ENCODE assay signal across 6 cellular contexts in genomic region chr11:92022499-92022898, GRCh38.
"Had no signal": no experiment of that assay in that cellular context is flagged by ENCODE, and none has a peak within 500 bp of the region (broad histone marks: within the 10 kb centered on the region; RNA-seq: fewer than 3 reads in every experiment).

No MANE protein-coding gene starts in this region.

- H3K27me3 Mint-ChIP-seq: IgD-negative memory B cell had no signal

- H3K27ac Mint-ChIP-seq: IgD-negative memory B cell had no signal

- H3K36me3 Mint-ChIP-seq: IgD-negative memory B cell had no signal

- ATAC-seq: HepG2, K562 had no signal

- DNase-seq: IMR-90, KG1 had no signal

- H3K27ac ChIP-seq: HL-60 had no signal

- H3K4me3 ChIP-seq: K562 had no signal

- H3K4me1 Mint-ChIP-seq: IgD-negative memory B cell had no signal

- H3K4me3 Mint-ChIP-seq: IgD-negative memory B cell had no signal
